In the genomic region with DNA sequence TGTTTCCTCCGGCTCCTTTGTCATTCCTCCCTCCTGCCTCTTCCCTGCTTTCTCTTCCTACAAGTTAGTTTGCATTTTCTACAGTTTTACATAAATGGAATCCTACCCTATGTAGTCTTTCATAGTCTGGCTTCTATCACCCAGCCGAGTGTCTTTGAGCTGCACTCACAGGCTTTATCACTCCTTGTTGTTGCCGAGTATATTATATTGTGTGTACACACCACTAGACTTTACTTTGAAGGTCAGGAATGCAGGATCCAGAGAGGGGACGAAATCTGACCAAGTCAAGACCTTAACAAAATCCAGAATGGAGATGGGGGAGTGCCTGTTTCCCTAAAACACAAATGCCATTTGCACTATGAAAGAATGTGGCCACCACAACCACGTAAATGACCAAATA, we compare ENCODE assay signal across 17 cellular contexts.
DNase-seq lines count a peak whose midpoint lies in the region; ATAC-seq and TF ChIP-seq lines count a peak whose summit lies in the region.
"Had no signal": no experiment of that assay in that cellular context is flagged by ENCODE, and none has a peak within 500 bp of the region (broad histone marks: within the 10 kb centered on the region; RNA-seq: fewer than 3 reads in every experiment).

No MANE protein-coding gene starts in this region.

- peaks cover 23% of the 10 kb centered on the region for H3K4me1 Mint-ChIP-seq in mesothelial cell of epicardium

- no peaks in the 10 kb centered on the region for H3K36me3 Mint-ChIP-seq in mesothelial cell of epicardium

- no peaks in the 10 kb centered on the region for H3K4me1 ChIP-seq in right lobe of liver

- no peaks in the 10 kb centered on the region for H3K27me3 Mint-ChIP-seq in mesothelial cell of epicardium (ENCODE audit: low read depth)

- no peak for TF ChIP-seq POLR2A in right lobe of liver (IDR thresholded peaks at IDR 0.05)

- H3K27ac Mint-ChIP-seq in mesothelial cell of epicardium: peak overlapping the region; percentile 64

- no peak for TF ChIP-seq CTCF in mesothelial cell of epicardium (IDR thresholded peaks at IDR 0.05; ENCODE audit: unreplicated experiment)
- no peak for TF ChIP-seq CTCF in right lobe of liver (IDR thresholded peaks at IDR 0.05)

- H3K4me3 Mint-ChIP-seq in mesothelial cell of epicardium: peak overlapping the region; percentile 0

- peak; percentile 18 for DNase-seq in ELF-1 (ENCODE audit: low read depth, low spot score)
- DNase-seq in astrocyte of the hippocampus (ENCODE audit: low read depth, low spot score): peak; percentile 15
- no peak for DNase-seq in mesothelial cell of epicardium (ENCODE audit: low spot score in 2 of 2, unreplicated experiment in 2 of 2)
- DNase-seq in NCI-H2227 treated with DMSO at 0.1 percent for 48 hours (lab: John Stamatoyannopoulos, UW): no peak
- DNase-seq in right lobe of liver: no peak
- DNase-seq: activated CD4-positive, CD25-positive, alpha-beta regulatory T cell; activated CD8-positive, alpha-beta memory T cell treated with anti-CD3 and anti-CD28 coated beads, Interleukin-2, amount 50 U/mL, for 4 hours; activated naive CD4-positive, alpha-beta T cell; brain microvascular endothelial cell; hippocampal formation; lower lobe of right lung; NCI-H2081 treated with DMSO at 0.1 percent for 48 hours; NCI-H748 treated with DMSO at 0.1 percent for 48 hours; RPMI8226 had no signal

- 37% methylated on average over 4 of the region's 5 CpGs for WGBS in right lobe of liver (ENCODE audit: insufficient coverage, low coverage, low lambda C conversion rate, missing lambda C conversion rate)

- intact Hi-C loops in right lobe of liver (cut with DNase I): no loop called here

- peak; percentile 17 for ATAC-seq in HG02885 (IDR thresholded peaks at IDR 0.05; ENCODE audit: poor library complexity, unreplicated experiment)
- ATAC-seq in HG03045 (IDR thresholded peaks at IDR 0.05; ENCODE audit: unreplicated experiment): no peak
- no peak for ATAC-seq in right lobe of liver
- ATAC-seq in HG02798 (IDR thresholded peaks at IDR 0.05; ENCODE audit: poor library complexity, unreplicated experiment): no peak

- H3K27ac ChIP-seq in right lobe of liver: no peak overlapping the region
- H3K27ac ChIP-seq: brain microvascular endothelial cell, lower lobe of right lung had no signal

- H3K9me3 ChIP-seq in right lobe of liver: no peaks in the 10 kb centered on the region
- H3K9me3 ChIP-seq: lower lobe of right lung had no signal

- H3K9me3 Mint-ChIP-seq in mesothelial cell of epicardium: no peaks in the 10 kb centered on the region

- H3K27me3 ChIP-seq in right lobe of liver: no peaks in the 10 kb centered on the region
- H3K27me3 ChIP-seq: brain microvascular endothelial cell had no signal

- H3K4me3 ChIP-seq in right lobe of liver: no peak overlapping the region
- H3K4me3 ChIP-seq: lower lobe of right lung had no signal

- no peaks in the 10 kb centered on the region for H3K36me3 ChIP-seq in right lobe of liver
- H3K36me3 ChIP-seq: brain microvascular endothelial cell, lower lobe of right lung had no signal

Comparison
In these comparisons a context has a peak if more than half of its experiments do, and no peak if none do; other contexts are left out.
1. DNase-seq: peak in ELF-1 (single experiment) and astrocyte of the hippocampus (single experiment); none in mesothelial cell of epicardium (0 of 2), NCI-H2227 treated with DMSO at 0.1 percent for 48 hours (single experiment) and right lobe of liver (0 of 3).